30 cellular contexts compared by ENCODE assay signal in the genomic region with DNA sequence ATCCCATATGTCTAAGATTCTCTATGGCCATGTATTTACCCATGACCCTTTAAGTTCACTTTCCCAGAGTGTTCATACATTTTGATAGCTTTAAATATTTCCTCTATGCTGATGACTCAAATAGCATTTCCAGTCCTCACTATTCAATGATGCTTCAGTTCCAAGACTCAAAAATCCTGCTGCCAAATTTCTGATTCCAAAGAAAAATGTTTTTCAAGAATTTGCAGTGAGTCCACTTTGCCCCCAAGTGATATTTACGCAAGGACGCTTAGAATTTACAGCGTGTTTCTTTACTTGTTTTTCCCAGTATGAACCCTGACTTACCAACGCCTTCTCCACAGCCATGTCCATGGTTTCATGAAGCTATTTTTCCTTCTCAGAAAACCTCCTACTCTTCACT.
DNase-seq lines count a peak whose midpoint lies in the region; TF ChIP-seq lines count a peak whose summit lies in the region.
"Had no signal": no experiment of that assay in that cellular context is flagged by ENCODE, and none has a peak within 500 bp of the region (broad histone marks: within the 10 kb centered on the region; RNA-seq: fewer than 3 reads in every experiment).

No MANE protein-coding gene starts in this region.

- TF ChIP-seq POLR2A in testis (IDR thresholded peaks at IDR 0.05) = no peak

- H3K4me1 ChIP-seq in ascending aorta (peaks cover 0 to 24% of the 10 kb centered on the region in 2 donors), fibroblast of lung (ENCODE audit: control insufficient read depth, extremely low read depth, insufficient read depth, low read length) (peaks cover 10% of the 10 kb centered on the region), osteoblast (ENCODE audit: insufficient read depth, low read length) (peaks cover 38% of the 10 kb centered on the region), testis (peaks cover 14% of the 10 kb centered on the region)
- H3K4me1 ChIP-seq: breast epithelium, colonic mucosa, gastrocnemius medialis, psoas muscle had no signal

- H2AFZ ChIP-seq in fibroblast of lung (ENCODE audit: low read length) (peak overlapping the region; percentile 54), osteoblast (ENCODE audit: low read length) (peak overlapping the region; percentile 74)
- H2AFZ ChIP-seq: PC-9 had no signal

- H3K4me3 ChIP-seq in AG10803 (ENCODE audit: low read length) = no peak overlapping the region
- no peak overlapping the region for H3K4me3 ChIP-seq in ascending aorta
- no peak overlapping the region for H3K4me3 ChIP-seq in fibroblast of lung (replicated peaks in 1 of 4; ENCODE audit: control extremely low read depth in 1 of 4, insufficient read depth in 1 of 4, low read depth in 3 of 4, low read length in 4 of 4)
- H3K4me3 ChIP-seq in osteoblast (ENCODE audit: insufficient read depth, low read length) = no peak overlapping the region
- no peak overlapping the region for H3K4me3 ChIP-seq in testis
- H3K4me3 ChIP-seq: breast epithelium, colonic mucosa, gastrocnemius medialis, PC-9, psoas muscle had no signal

- 61 to 66% methylated on average over 4 of the region's 4 CpGs for WGBS in testis, 2 donors

- intact Hi-C loops in ascending aorta (cut with DNase I) = no loop called here
- intact Hi-C loops in testis (cut with DNase I; ENCODE audit: low total_unique reads) = no loop called here

- no peak overlapping the region for H3K9ac ChIP-seq in fibroblast of lung (ENCODE audit: insufficient read depth, low read length)

- H3K36me3 ChIP-seq in ascending aorta = no peaks in the 10 kb centered on the region
- H3K36me3 ChIP-seq in fibroblast of lung (ENCODE audit: control insufficient read depth, insufficient read depth, low read length) = no peaks in the 10 kb centered on the region
- no peaks in the 10 kb centered on the region for H3K36me3 ChIP-seq in osteoblast (ENCODE audit: insufficient read depth, low read length)
- no peaks in the 10 kb centered on the region for H3K36me3 ChIP-seq in testis (ENCODE audit: low read depth, missing control alignments)
- H3K36me3 ChIP-seq: breast epithelium, colonic mucosa, gastrocnemius medialis had no signal

- no peaks in the 10 kb centered on the region for H3K27me3 ChIP-seq in ascending aorta
- H3K27me3 ChIP-seq in fibroblast of lung (ENCODE audit: control insufficient read depth, insufficient read depth, low read length) = no peaks in the 10 kb centered on the region
- H3K27me3 ChIP-seq in osteoblast (ENCODE audit: insufficient read depth, low read length) = no peaks in the 10 kb centered on the region
- no peaks in the 10 kb centered on the region for H3K27me3 ChIP-seq in testis
- H3K27me3 ChIP-seq: breast epithelium, colonic mucosa, gastrocnemius medialis had no signal

- no peaks in the 10 kb centered on the region for H3K79me2 ChIP-seq in fibroblast of lung (ENCODE audit: control insufficient read depth, insufficient read depth, low read length)
- no peaks in the 10 kb centered on the region for H3K79me2 ChIP-seq in osteoblast (ENCODE audit: insufficient read depth, low read length)

- DNase-seq in AG10803 (ENCODE audit: low read depth) (peak; percentile 33), ascending aorta (ENCODE audit: low spot score in 2 of 2) (no peak), fibroblast of lung (ENCODE audit: low read depth in 2 of 2) (peak; percentile 29 to 39), osteoblast (ENCODE audit: insufficient read length, low spot score, missing footprints) (peak; percentile 73), NCI-H2171 (lab: John Stamatoyannopoulos, UW) (no peak), testis (no peak)
- DNase-seq in activated CD4-positive, alpha-beta T cell treated with anti-CD3 and anti-CD28 coated beads, Interleukin-2, amount 50 U/mL, for 1 hour = no peak
- no peak for DNase-seq in activated CD8-positive, alpha-beta memory T cell treated with anti-CD3 and anti-CD28 coated beads, Interleukin-2, amount 50 U/mL, for 4 hours
- DNase-seq: activated CD4-positive, alpha-beta T cell treated with anti-CD3 and anti-CD28 coated beads, Interleukin-2, amount 50 U/mL, for 48 hours; activated CD4-positive, CD25-positive, alpha-beta regulatory T cell; activated naive CD4-positive, alpha-beta T cell treated with anti-CD3 and anti-CD28 coated beads for 36 hours; AML-193; Calu3; CD4-positive, CD25-positive, alpha-beta regulatory T cell; colonic mucosa; DMS79; effector memory CD4-positive, alpha-beta T cell; gastrocnemius medialis; Karpas-422; NCI-H1417 treated with DMSO at 0.1 percent for 48 hours; NCI-H2029 treated with DMSO at 0.1 percent for 48 hours; NCI-H2227 treated with DMSO at 0.1 percent for 48 hours; NCI-H526 treated with DMSO at 0.1 percent for 48 hours; nucleus accumbens; PC-9; psoas muscle; stimulated activated naive CD4-positive, alpha-beta T cell; T-helper 17 cell had no signal

- TF ChIP-seq CTCF in AG10803 (conservative IDR thresholded peaks at IDR 0.05; ENCODE audit: low read length) (no peak), ascending aorta (IDR thresholded peaks at IDR 0.05) (no peak), fibroblast of lung (conservative IDR thresholded peaks at IDR 0.05 in 1 of 2, IDR thresholded peaks at IDR 0.05 in 1 of 2; ENCODE audit: low read depth in 1 of 2, low read length in 2 of 2) (no peak), osteoblast (IDR thresholded peaks at IDR 0.05; ENCODE audit: extremely low read depth, low read depth, low read length) (no peak), testis (IDR thresholded peaks at IDR 0.05) (no peak)

- H3K4me2 ChIP-seq in fibroblast of lung (ENCODE audit: extremely low read depth, insufficient read depth, low read length) (no peak overlapping the region), osteoblast (ENCODE audit: insufficient read depth, low read length) (peak overlapping the region; percentile 11)
- H3K4me2 ChIP-seq: PC-9 had no signal

- H3K27ac ChIP-seq in ascending aorta = peak overlapping the region; percentile 4 to 57
- H3K27ac ChIP-seq in fibroblast of lung (ENCODE audit: insufficient read depth, low read length) = no peak overlapping the region
- peak overlapping the region; percentile 79 for H3K27ac ChIP-seq in osteoblast (ENCODE audit: low read depth, low read length)
- H3K27ac ChIP-seq in testis = peak overlapping the region in 1 of 2 donors; percentile 39
- H3K27ac ChIP-seq: breast epithelium, colonic mucosa, epithelial cell of prostate, PC-9, psoas muscle had no signal

- H3K9me3 ChIP-seq in ascending aorta (no peaks in the 10 kb centered on the region), fibroblast of lung (ENCODE audit: control insufficient read depth, insufficient read depth, low read depth, low read length) (no peaks in the 10 kb centered on the region), osteoblast (ENCODE audit: low read depth, low read length) (no peaks in the 10 kb centered on the region), testis (no peaks in the 10 kb centered on the region)
- H3K9me3 ChIP-seq: breast epithelium, colonic mucosa, gastrocnemius medialis, psoas muscle had no signal

- H4K20me1 ChIP-seq in fibroblast of lung (ENCODE audit: control insufficient read depth, extremely low read depth, insufficient read depth, low read length) (no peaks in the 10 kb centered on the region), osteoblast (ENCODE audit: insufficient read depth, low read length) (no peaks in the 10 kb centered on the region)

Comparison
In these comparisons a context has a peak if more than half of its experiments do, and no peak if none do; other contexts are left out.
1. DNase-seq: peak in AG10803 (single experiment), fibroblast of lung (2 of 2) and osteoblast (single experiment); none in ascending aorta (0 of 2), NCI-H2171 (single experiment), activated CD4-positive, alpha-beta T cell treated with anti-CD3 and anti-CD28 coated beads, Interleukin-2, amount 50 U/mL, for 1 hour (single experiment), testis (single experiment) and activated CD8-positive, alpha-beta memory T cell treated with anti-CD3 and anti-CD28 coated beads, Interleukin-2, amount 50 U/mL, for 4 hours (single experiment).